27 cellular contexts compared by ENCODE assay signal in genomic region chr2:124327293-124327692, GRCh38.
"Had no signal": no experiment of that assay in that cellular context is flagged by ENCODE, and none has a peak within 500 bp of the region (broad histone marks: within the 10 kb centered on the region; RNA-seq: fewer than 3 reads in every experiment).

No MANE protein-coding gene starts in this region.

- ATAC-seq: activated T-cell treated with anti-CD3 and anti-CD28 coated beads, Interleukin-2, amount 50 U/mL, for 4 hours; Panc1; Right ventricle myocardium inferior; T-cell had no signal

- H3K4me1 Mint-ChIP-seq: activated CD4-positive, alpha-beta T cell treated with anti-CD3 and anti-CD28 coated beads, Interleukin-2, amount 10 ng/mL, durations not matched to agents 7 days and 5 days; activated naive CD4-positive, alpha-beta T cell treated with anti-CD3 and anti-CD28 coated beads, Interleukin-2, amount 10 ng/mL, durations not matched to agents 7 days and 5 days; activated naive CD8-positive, alpha-beta T cell treated with anti-CD3 and anti-CD28 coated beads for 36 hours; T-cell had no signal

- H3K4me3 ChIP-seq: cardiac muscle cell, SK-N-MC had no signal

- H3K4me3 Mint-ChIP-seq: activated CD4-positive, alpha-beta memory T cell treated with anti-CD3 and anti-CD28 coated beads for 36 hours; activated CD4-positive, alpha-beta T cell treated with anti-CD3 and anti-CD28 coated beads, Interleukin-2, amount 10 ng/mL, durations not matched to agents 7 days and 5 days; activated naive CD4-positive, alpha-beta T cell treated with anti-CD3 and anti-CD28 coated beads, Interleukin-2, amount 10 ng/mL, durations not matched to agents 7 days and 5 days; activated naive CD8-positive, alpha-beta T cell treated with anti-CD3 and anti-CD28 coated beads for 36 hours; activated T-cell treated with anti-CD3 and anti-CD28 coated beads, Interleukin-2, amount 50 U/mL, for 4 hours; T-cell had no signal

- H3K27ac ChIP-seq: brain microvascular endothelial cell, cardiac muscle cell, SK-N-MC had no signal

- H3K36me3 Mint-ChIP-seq: activated CD4-positive, alpha-beta memory T cell treated with anti-CD3 and anti-CD28 coated beads for 36 hours; activated naive CD4-positive, alpha-beta T cell treated with anti-CD3 and anti-CD28 coated beads, Interleukin-2, amount 10 ng/mL, durations not matched to agents 7 days and 5 days; activated naive CD8-positive, alpha-beta T cell treated with anti-CD3 and anti-CD28 coated beads for 36 hours; T-cell had no signal

- H3K27me3 Mint-ChIP-seq: activated CD4-positive, alpha-beta memory T cell treated with anti-CD3 and anti-CD28 coated beads for 36 hours; activated CD4-positive, alpha-beta T cell treated with anti-CD3 and anti-CD28 coated beads, Interleukin-2, amount 10 ng/mL, durations not matched to agents 7 days and 5 days; activated naive CD4-positive, alpha-beta T cell treated with anti-CD3 and anti-CD28 coated beads, Interleukin-2, amount 10 ng/mL, durations not matched to agents 7 days and 5 days; activated naive CD8-positive, alpha-beta T cell treated with anti-CD3 and anti-CD28 coated beads for 36 hours; T-cell had no signal

- H3K36me3 ChIP-seq: brain microvascular endothelial cell, cardiac muscle cell had no signal

- H3K27ac Mint-ChIP-seq: activated CD4-positive, alpha-beta memory T cell treated with anti-CD3 and anti-CD28 coated beads for 36 hours; activated CD4-positive, alpha-beta T cell treated with anti-CD3 and anti-CD28 coated beads, Interleukin-2, amount 10 ng/mL, durations not matched to agents 7 days and 5 days; activated naive CD4-positive, alpha-beta T cell treated with anti-CD3 and anti-CD28 coated beads, Interleukin-2, amount 10 ng/mL, durations not matched to agents 7 days and 5 days; activated naive CD8-positive, alpha-beta T cell treated with anti-CD3 and anti-CD28 coated beads for 36 hours; T-cell had no signal

- H3K9me3 Mint-ChIP-seq: activated CD4-positive, alpha-beta T cell treated with anti-CD3 and anti-CD28 coated beads, Interleukin-2, amount 10 ng/mL, durations not matched to agents 7 days and 5 days had no signal

- H3K27me3 ChIP-seq: brain microvascular endothelial cell, cardiac muscle cell had no signal

- DNase-seq: activated CD4-positive, alpha-beta memory T cell treated with anti-CD3 and anti-CD28 coated beads for 36 hours; activated CD4-positive, alpha-beta T cell treated with anti-CD3 and anti-CD28 coated beads, Interleukin-2, amount 10 ng/mL, durations not matched to agents 7 days and 5 days; activated CD4-positive, CD25-positive, alpha-beta regulatory T cell; activated CD8-positive, alpha-beta memory T cell treated with anti-CD3 and anti-CD28 coated beads for 24 hours; activated gamma-delta T cell; activated naive CD4-positive, alpha-beta T cell treated with anti-CD3 and anti-CD28 coated beads, Interleukin-2, amount 10 ng/mL, durations not matched to agents 7 days and 5 days; activated naive CD8-positive, alpha-beta T cell treated with anti-CD3 and anti-CD28 coated beads for 36 hours; activated T-cell treated with anti-CD3 and anti-CD28 coated beads, Interleukin-2, amount 50 U/mL, for 4 hours; brain microvascular endothelial cell; MM.1S; NCI-H1105; NCI-H1436; NCI-H1694 treated with DMSO at 0.1 percent for 48 hours; NCI-H2029 treated with DMSO at 0.1 percent for 48 hours; NCI-H345; NCI-H510A; NCI-H526 treated with DMSO at 0.1 percent for 48 hours; NCI-H82; OCI-M1; RPMI8226; T-cell; T-helper 2 cell; T1000 had no signal
